Comparison of ENCODE assay signal across 31 cellular contexts in the genomic region with DNA sequence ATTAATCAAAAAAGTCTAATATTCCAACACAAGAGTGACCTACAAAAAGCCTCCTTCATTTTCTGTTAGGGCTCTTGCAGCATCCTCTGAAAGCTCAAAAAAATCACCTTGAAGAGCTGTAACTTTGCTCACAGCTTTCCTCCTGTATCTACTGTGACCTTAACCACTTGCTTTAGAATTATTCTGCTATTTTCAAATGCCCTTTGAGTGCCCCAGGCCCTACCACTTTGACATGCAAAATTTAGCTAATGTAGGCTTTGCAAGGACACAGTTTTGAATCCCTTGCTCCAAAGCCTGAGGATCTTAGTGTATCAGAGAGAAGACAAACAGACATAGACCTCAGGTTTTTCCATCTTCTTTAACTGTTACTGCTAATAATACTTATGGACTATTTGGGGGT.
"Had no signal": no experiment of that assay in that cellular context is flagged by ENCODE, and none has a peak within 500 bp of the region (broad histone marks: within the 10 kb centered on the region; RNA-seq: fewer than 3 reads in every experiment).

No MANE protein-coding gene starts in this region.

- H3K4me3 ChIP-seq: esophagus muscularis mucosa, gastrocnemius medialis, heart left ventricle had no signal

- H3K4me1 Mint-ChIP-seq: activated CD4-positive, alpha-beta T cell treated with anti-CD3 and anti-CD28 coated beads for 36 hours; activated CD4-positive, alpha-beta T cell treated with anti-CD3 and anti-CD28 coated beads, Interleukin-2, amount 10 ng/mL, durations not matched to agents 24 days and 14 days; activated T-helper 17 cell treated with anti-CD3 and anti-CD28 coated beads, Interleukin-2, amount 50 U/mL, for 72 hours; T-helper 17 cell had no signal

- H3K36me3 Mint-ChIP-seq: activated naive CD8-positive, alpha-beta T cell had no signal

- H3K4me3 Mint-ChIP-seq: activated CD4-positive, alpha-beta T cell treated with anti-CD3 and anti-CD28 coated beads for 36 hours; activated CD4-positive, alpha-beta T cell treated with anti-CD3 and anti-CD28 coated beads, Interleukin-2, amount 10 ng/mL, durations not matched to agents 24 days and 14 days; activated CD8-positive, alpha-beta T cell treated with anti-CD3 and anti-CD28 coated beads for 36 hours; activated naive CD8-positive, alpha-beta T cell; activated T-cell treated with anti-CD3 and anti-CD28 coated beads, Interleukin-2, amount 50 U/mL, for 4 hours; activated T-helper 17 cell treated with anti-CD3 and anti-CD28 coated beads, Interleukin-2, amount 50 U/mL, for 72 hours; effector memory CD8-positive, alpha-beta T cell; T-helper 17 cell; T-helper 2 cell treated with Interferon-gamma antibody and Interleukin-4, amounts not matched to agents 5 μg/mL and 100 μg/mL, for 36 hours had no signal

- H3K36me3 ChIP-seq: brain microvascular endothelial cell, esophagus muscularis mucosa, gastrocnemius medialis, heart left ventricle, WERI-Rb-1 had no signal

- H3K4me1 ChIP-seq: esophagus muscularis mucosa, foreskin keratinocyte, gastrocnemius medialis, heart left ventricle had no signal

- H3K27ac ChIP-seq: brain microvascular endothelial cell, esophagus muscularis mucosa, foreskin keratinocyte, gastrocnemius medialis, heart left ventricle, WERI-Rb-1 had no signal

- ATAC-seq: activated CD4-positive, alpha-beta T cell treated with anti-CD3 and anti-CD28 coated beads for 36 hours; activated CD8-positive, alpha-beta T cell treated with anti-CD3 and anti-CD28 coated beads for 36 hours; activated T-cell treated with anti-CD3 and anti-CD28 coated beads, Interleukin-2, amount 50 U/mL, for 4 hours; activated T-helper 17 cell treated with anti-CD3 and anti-CD28 coated beads, Interleukin-2, amount 50 U/mL, for 72 hours; effector memory CD8-positive, alpha-beta T cell; foreskin keratinocyte; gastrocnemius medialis; heart left ventricle; T-helper 17 cell had no signal

- H3K27ac Mint-ChIP-seq: activated CD4-positive, alpha-beta T cell treated with anti-CD3 and anti-CD28 coated beads for 36 hours; activated CD4-positive, alpha-beta T cell treated with anti-CD3 and anti-CD28 coated beads, Interleukin-2, amount 10 ng/mL, durations not matched to agents 24 days and 14 days; activated CD8-positive, alpha-beta T cell treated with anti-CD3 and anti-CD28 coated beads for 36 hours; activated naive CD8-positive, alpha-beta T cell; activated T-helper 17 cell treated with anti-CD3 and anti-CD28 coated beads, Interleukin-2, amount 50 U/mL, for 72 hours; effector memory CD8-positive, alpha-beta T cell; T-helper 17 cell; T-helper 2 cell treated with Interferon-gamma antibody and Interleukin-4, amounts not matched to agents 5 μg/mL and 100 μg/mL, for 36 hours had no signal

- DNase-seq: activated CD4-positive, alpha-beta T cell treated with anti-CD3 and anti-CD28 coated beads for 36 hours; activated CD4-positive, alpha-beta T cell treated with anti-CD3 and anti-CD28 coated beads, Interleukin-2, amount 10 ng/mL, durations not matched to agents 24 days and 14 days; activated CD4-positive, CD25-positive, alpha-beta regulatory T cell; activated CD4-positive, CD25-positive, alpha-beta regulatory T cell treated with anti-CD3 and anti-CD28 coated beads, Interleukin-2, amount 50 U/mL, for 72 hours; activated CD8-positive, alpha-beta memory T cell treated with anti-CD3 and anti-CD28 coated beads for 24 hours; activated CD8-positive, alpha-beta T cell treated with anti-CD3 and anti-CD28 coated beads for 36 hours; activated effector memory CD4-positive, alpha-beta T cell treated with Interleukin-2 at 50 U/mL for 16 hours; activated gamma-delta T cell treated with Interleukin-2 at 50 U/mL for 16 hours; activated naive CD4-positive, alpha-beta T cell treated with anti-CD3 and anti-CD28 coated beads, Interleukin-2, amount 50 U/mL, for 16 hours; activated naive CD4-positive, alpha-beta T cell treated with Interleukin-2 at 50 U/mL for 16 hours; activated T-cell treated with anti-CD3 and anti-CD28 coated beads, Interleukin-2, amount 50 U/mL, for 4 hours; amniotic stem cell; anterior cingulate cortex; brain microvascular endothelial cell; cortex of kidney; dermis blood vessel endothelial cell; effector CD4-positive, alpha-beta T cell; effector memory CD8-positive, alpha-beta T cell; erythroblast; foreskin keratinocyte; gastrocnemius medialis; glutamatergic neuron; heart left ventricle; T-helper 1 cell; T-helper 17 cell; T1000; WERI-Rb-1 had no signal

- H3K27me3 ChIP-seq: brain microvascular endothelial cell, foreskin keratinocyte, gastrocnemius medialis, heart left ventricle had no signal

- H3K27me3 Mint-ChIP-seq: activated CD4-positive, alpha-beta T cell treated with anti-CD3 and anti-CD28 coated beads for 36 hours; activated CD4-positive, alpha-beta T cell treated with anti-CD3 and anti-CD28 coated beads, Interleukin-2, amount 10 ng/mL, durations not matched to agents 24 days and 14 days; activated CD8-positive, alpha-beta T cell treated with anti-CD3 and anti-CD28 coated beads for 36 hours; activated naive CD8-positive, alpha-beta T cell; activated T-helper 17 cell treated with anti-CD3 and anti-CD28 coated beads, Interleukin-2, amount 50 U/mL, for 72 hours; effector memory CD8-positive, alpha-beta T cell; T-helper 17 cell had no signal

- H3K9me3 ChIP-seq: esophagus muscularis mucosa, gastrocnemius medialis, heart left ventricle had no signal
